Comparison of ENCODE assay signal across 8 cellular contexts in the genomic region with DNA sequence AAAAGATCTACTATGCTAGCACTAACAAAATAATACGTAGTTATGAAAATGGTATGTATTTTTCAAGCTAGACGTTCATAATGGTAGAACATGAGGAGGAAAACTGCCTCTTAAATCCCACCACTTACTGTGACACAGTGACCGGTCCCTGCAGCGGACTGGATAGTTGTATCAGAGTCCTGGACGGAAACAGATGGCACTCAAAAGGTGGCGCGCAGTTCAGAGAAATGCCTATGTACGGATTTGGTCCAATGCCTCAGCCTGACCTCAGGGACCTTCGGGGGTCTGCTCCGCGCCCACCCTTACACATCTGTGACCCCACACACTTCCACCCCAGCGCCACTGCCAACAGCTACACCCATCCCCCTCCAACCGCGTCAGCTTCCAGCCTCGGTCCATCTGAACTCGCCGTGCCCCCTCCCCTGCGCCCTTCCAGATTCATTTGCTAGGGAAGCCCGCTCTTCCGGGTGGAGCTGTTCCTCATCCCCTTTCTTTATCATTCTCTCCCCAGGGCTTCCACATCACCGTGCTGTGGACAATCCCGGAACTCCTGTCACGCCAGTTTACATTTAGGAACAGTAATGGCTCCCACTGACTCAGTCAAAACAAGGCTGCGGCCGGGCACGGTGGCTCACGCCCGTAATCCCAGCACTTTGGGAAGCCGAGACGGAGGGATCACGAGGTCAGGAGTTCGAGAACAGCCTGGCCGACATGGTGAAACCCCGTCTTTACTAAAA. TPM values are rescaled to one million over a fixed set of nuclear protein-coding genes. Genes with fewer than 3 reads are reported as not detected.
A peak's percentile ranks its signal among the peaks of the same experiment; 100 is the strongest.
DNase-seq lines count a peak whose midpoint lies in the region; ATAC-seq and TF ChIP-seq lines count a peak whose summit lies in the region.

No MANE protein-coding gene starts in this region.

- no peaks in the 10 kb centered on the region for H3K27me3 ChIP-seq in MG63

- peak; percentile 10 for ATAC-seq in stimulated activated naive CD8-positive, alpha-beta T cell treated with anti-CD3 and anti-CD28 coated beads, Interleukin-15, amount 100 ng/mL, for 72 hours
- no peak for ATAC-seq in HG02970 (IDR thresholded peaks at IDR 0.05; ENCODE audit: low FRiP score, unreplicated experiment)

- WGBS in mesodermal cell (ENCODE audit: insufficient coverage in 2 of 2), 2 experiments: 1 to 2% methylated on average over 27 to 29 of the region's 34 CpGs

- TF ChIP-seq CTCF in 22Rv1 (IDR thresholded peaks at IDR 0.05) (no peak), GM12875 (IDR thresholded peaks at IDR 0.05; ENCODE audit: borderline replicate concordance, insufficient read depth, low read depth, low read length) (no peak)

- H3K36me3 ChIP-seq in MG63 (peaks cover 71% of the 10 kb centered on the region), mesodermal cell (ENCODE audit: control insufficient read depth, insufficient read depth, low read length) (peaks cover 65% of the 10 kb centered on the region)

- H3K27ac Mint-ChIP-seq in stimulated activated naive CD8-positive, alpha-beta T cell treated with anti-CD3 and anti-CD28 coated beads, Interleukin-15, amount 100 ng/mL, for 72 hours: peak overlapping the region; percentile 93 to 98

- H3K9me3 Mint-ChIP-seq in stimulated activated naive CD8-positive, alpha-beta T cell treated with anti-CD3 and anti-CD28 coated beads, Interleukin-15, amount 100 ng/mL, for 72 hours: no peaks in the 10 kb centered on the region

- H3K4me3 ChIP-seq in GM12875 (ENCODE audit: low read depth, low read length) (peak overlapping the region; percentile 83), MG63 (peak overlapping the region; percentile 82), mesodermal cell (ENCODE audit: extremely low read depth, insufficient read depth, low read length, poor library complexity, severe bottlenecking) (peak overlapping the region; percentile 99)

- H3K9me3 ChIP-seq in MG63: no peaks in the 10 kb centered on the region
- no peaks in the 10 kb centered on the region for H3K9me3 ChIP-seq in mesodermal cell (ENCODE audit: control insufficient read depth, low read length)

- peak; percentile 66 for DNase-seq in MG63
- peak; percentile 49 to 59 for DNase-seq in activated CD4-positive, alpha-beta T cell treated with anti-CD3 and anti-CD28 coated beads, Interleukin-2, amount 50 U/mL, for 48 hours
- peak; percentile 31 for DNase-seq in epidermal melanocyte (ENCODE audit: insufficient read length, low spot score)
- DNase-seq in stimulated activated naive CD8-positive, alpha-beta T cell treated with anti-CD3 and anti-CD28 coated beads, Interleukin-15, amount 100 ng/mL, for 72 hours: no peak

- H3K4me1 ChIP-seq in mesodermal cell (ENCODE audit: control insufficient read depth, insufficient read depth, low read length, poor library complexity, severe bottlenecking): peaks cover 11% of the 10 kb centered on the region

- peaks cover 57% of the 10 kb centered on the region for H3K4me1 Mint-ChIP-seq in stimulated activated naive CD8-positive, alpha-beta T cell treated with anti-CD3 and anti-CD28 coated beads, Interleukin-15, amount 100 ng/mL, for 72 hours

- H3K27ac ChIP-seq in 22Rv1 (peak overlapping the region; percentile 85), mesodermal cell (ENCODE audit: low read depth, low read length, severe bottlenecking) (peak overlapping the region; percentile 97)

- no peaks in the 10 kb centered on the region for H3K27me3 Mint-ChIP-seq in stimulated activated naive CD8-positive, alpha-beta T cell treated with anti-CD3 and anti-CD28 coated beads, Interleukin-15, amount 100 ng/mL, for 72 hours

- peak overlapping the region; percentile 96 to 98 for H3K4me3 Mint-ChIP-seq in stimulated activated naive CD8-positive, alpha-beta T cell treated with anti-CD3 and anti-CD28 coated beads, Interleukin-15, amount 100 ng/mL, for 72 hours

RNA-seq across cellular contexts. Expression of a gene that starts 0.8 kb away (rescaled TPM):
- total RNA-seq in MG63 (2014; rRNA removed; shearing (Covaris generic); ENCODE audit: low replicate concordance): 5.2 and 6.6 TPM in 2 replicates
- polyA plus RNA-seq in mesodermal cell (2013, experiment 1 of 2): 147 TPM
- polyA plus RNA-seq in mesodermal cell (2013, experiment 2 of 2): 121 TPM

RNA-seq across cellular contexts. Expression of a gene that starts 15.4 kb away (rescaled TPM):
- 8.6 and 12.4 TPM in 2 replicates for total RNA-seq in MG63 (2014; rRNA removed; shearing (Covaris generic); ENCODE audit: low replicate concordance)
- 1.9 TPM for polyA plus RNA-seq in mesodermal cell (2013, experiment 1 of 2)
- 1.4 TPM for polyA plus RNA-seq in mesodermal cell (2013, experiment 2 of 2)

RNA-seq across cellular contexts. Expression of a gene that starts 24.9 kb away (rescaled TPM):
- 4.1 and 10.1 TPM in 2 replicates for total RNA-seq in MG63 (2014; rRNA removed; shearing (Covaris generic); ENCODE audit: low replicate concordance)
- polyA plus RNA-seq in mesodermal cell (2013, experiment 1 of 2): 28.6 TPM
- 22.6 TPM for polyA plus RNA-seq in mesodermal cell (2013, experiment 2 of 2)

RNA-seq across cellular contexts. Expression of a gene that starts 32.9 kb away (rescaled TPM):
- total RNA-seq in MG63 (2014; rRNA removed; shearing (Covaris generic); ENCODE audit: low replicate concordance): not detected in 2 replicates
- 38.5 TPM for polyA plus RNA-seq in mesodermal cell (2013, experiment 1 of 2)
- polyA plus RNA-seq in mesodermal cell (2013, experiment 2 of 2): 21.9 TPM

RNA-seq across cellular contexts. Expression of a gene that starts 54.4 kb away (rescaled TPM):
- total RNA-seq in MG63 (2014; rRNA removed; shearing (Covaris generic); ENCODE audit: low replicate concordance): not detected in 2 replicates
- polyA plus RNA-seq in mesodermal cell (2013, experiment 1 of 2): not detected
- not detected for polyA plus RNA-seq in mesodermal cell (2013, experiment 2 of 2)

Comparison
In these comparisons a context has a peak if more than half of its experiments do, and no peak if none do; other contexts are left out.
1. DNase-seq: peak in MG63 (single experiment), activated CD4-positive, alpha-beta T cell treated with anti-CD3 and anti-CD28 coated beads, Interleukin-2, amount 50 U/mL, for 48 hours (2 of 2) and epidermal melanocyte (single experiment); none in stimulated activated naive CD8-positive, alpha-beta T cell treated with anti-CD3 and anti-CD28 coated beads, Interleukin-15, amount 100 ng/mL, for 72 hours (0 of 2).
2. Peak in every context shown above with its lines, with median percentiles within 50 percentile points of each other: H3K4me3 ChIP-seq.